Comparison of ENCODE assay signal across 10 cellular contexts in genomic region chr11:10387209-10388083, GRCh38.
A peak's percentile ranks its signal among the peaks of the same experiment; 100 is the strongest.
DNase-seq lines count a peak whose midpoint lies in the region; ATAC-seq and TF ChIP-seq lines count a peak whose summit lies in the region.
"Had no signal": no experiment of that assay in that cellular context is flagged by ENCODE, and none has a peak within 500 bp of the region (broad histone marks: within the 10 kb centered on the region; RNA-seq: fewer than 3 reads in every experiment).

No MANE protein-coding gene starts in this region.

- no peak for TF ChIP-seq POLR2A in body of pancreas (IDR thresholded peaks at IDR 0.05)

- H3K9me3 Mint-ChIP-seq in WTC11, result peaks cover 28% of the 10 kb centered on the region
- no peaks in the 10 kb centered on the region for H3K9me3 Mint-ChIP-seq in activated T-helper 1 cell treated with anti-CD3 and anti-CD28 coated beads, Interleukin-12 subunit alpha, Interleukin-12 subunit beta, Interleukin-2, Interleukin-4 antibody, amounts not matched to agents 30 ng/mL and 10 ng/mL and 1 ng/mL, durations not matched to agents 14 hours and 24 hours and 36 hours

- no peaks in the 10 kb centered on the region for H3K27me3 Mint-ChIP-seq in WTC11 (ENCODE audit: low read depth)
- H3K27me3 Mint-ChIP-seq in activated T-helper 1 cell treated with anti-CD3 and anti-CD28 coated beads, Interleukin-12 subunit alpha, Interleukin-12 subunit beta, Interleukin-2, Interleukin-4 antibody, amounts not matched to agents 30 ng/mL and 10 ng/mL and 1 ng/mL, durations not matched to agents 14 hours and 24 hours and 36 hours (ENCODE audit: insufficient read depth), result peaks cover 15% of the 10 kb centered on the region

- H3K4me1 ChIP-seq in body of pancreas (no peaks in the 10 kb centered on the region), MM.1S (ENCODE audit: low read length) (no peaks in the 10 kb centered on the region)
- H3K4me1 ChIP-seq: spleen had no signal

- WGBS in body of pancreas, 2 donors, result 56 to 64% methylated on average over 15 to 17 of the region's 17 CpGs

- no peak overlapping the region for H3K4me2 ChIP-seq in MM.1S (ENCODE audit: low read depth, low read length)

- H3K36me3 ChIP-seq in body of pancreas (replicated peaks in 1 of 2; ENCODE audit: insufficient read depth in 1 of 2, low read depth in 2 of 2), result no peaks in the 10 kb centered on the region
- H3K36me3 ChIP-seq in MM.1S (replicated peaks; ENCODE audit: insufficient read depth, low read length), result no peaks in the 10 kb centered on the region
- H3K36me3 ChIP-seq: spleen had no signal

- no peak overlapping the region for H3K4me3 Mint-ChIP-seq in WTC11
- no peak overlapping the region for H3K4me3 Mint-ChIP-seq in activated T-helper 1 cell treated with anti-CD3 and anti-CD28 coated beads, Interleukin-12 subunit alpha, Interleukin-12 subunit beta, Interleukin-2, Interleukin-4 antibody, amounts not matched to agents 30 ng/mL and 10 ng/mL and 1 ng/mL, durations not matched to agents 14 hours and 24 hours and 36 hours

- no peaks in the 10 kb centered on the region for H3K9me3 ChIP-seq in body of pancreas
- no peaks in the 10 kb centered on the region for H3K9me3 ChIP-seq in MM.1S (replicated peaks; ENCODE audit: insufficient read depth, low read length)
- H3K9me3 ChIP-seq: spleen had no signal

- intact Hi-C loops in body of pancreas (cut with DNase I), result no loop called here
- intact Hi-C loops in dorsolateral prefrontal cortex (cut with DNase I), result no loop called here
- intact Hi-C loops in activated T-helper 1 cell treated with anti-CD3 and anti-CD28 coated beads, Interleukin-12 subunit alpha, Interleukin-12 subunit beta, Interleukin-2, Interleukin-4 antibody, amounts not matched to agents 30 ng/mL and 10 ng/mL and 1 ng/mL, durations not matched to agents 14 hours and 24 hours and 36 hours (cut with micrococcal nuclease), result no loop called here

- no peaks in the 10 kb centered on the region for H4K20me1 ChIP-seq in MM.1S (ENCODE audit: insufficient read depth, low read length)

- H2AFZ ChIP-seq in MM.1S (ENCODE audit: low read length), result no peak overlapping the region

- ATAC-seq in body of pancreas (peak; percentile 68), WTC11 (no peak)

- no peaks in the 10 kb centered on the region for H3K79me2 ChIP-seq in MM.1S (ENCODE audit: low read length)

- H3K4me3 ChIP-seq in body of pancreas, result no peak overlapping the region
- no peak overlapping the region for H3K4me3 ChIP-seq in dorsolateral prefrontal cortex
- H3K4me3 ChIP-seq in MM.1S (ENCODE audit: low read length), result no peak overlapping the region
- H3K4me3 ChIP-seq: spleen had no signal

- DNase-seq in GM03348 (ENCODE audit: low spot score) (peak; percentile 78), body of pancreas (peak; percentile 15 to 37 (median 29)), left kidney (ENCODE audit: low read depth, low spot score) (peak; percentile 80), smooth muscle cell of the brain vasculature (ENCODE audit: low read depth, low spot score) (peak; percentile 91), dorsolateral prefrontal cortex (no peak), WTC11 (ENCODE audit: low spot score) (no peak), MM.1S (no peak)
- no peak for DNase-seq in activated T-helper 1 cell treated with anti-CD3 and anti-CD28 coated beads, Interleukin-12 subunit alpha, Interleukin-12 subunit beta, Interleukin-2, Interleukin-4 antibody, amounts not matched to agents 30 ng/mL and 10 ng/mL and 1 ng/mL, durations not matched to agents 14 hours and 24 hours and 36 hours (ENCODE audit: low spot score)
- DNase-seq: Kasumi-1, spleen had no signal

- H3K4me1 Mint-ChIP-seq in WTC11, result peaks cover 17% of the 10 kb centered on the region
- no peaks in the 10 kb centered on the region for H3K4me1 Mint-ChIP-seq in activated T-helper 1 cell treated with anti-CD3 and anti-CD28 coated beads, Interleukin-12 subunit alpha, Interleukin-12 subunit beta, Interleukin-2, Interleukin-4 antibody, amounts not matched to agents 30 ng/mL and 10 ng/mL and 1 ng/mL, durations not matched to agents 14 hours and 24 hours and 36 hours (ENCODE audit: low read depth)

- POLR2A ChIA-PET in WTC11 (lab: Charles Lee), result no interaction called here

- no peaks in the 10 kb centered on the region for H3F3A ChIP-seq in MM.1S (ENCODE audit: insufficient read depth, low read length)

- no peak overlapping the region for H3K9ac ChIP-seq in MM.1S (ENCODE audit: low read length)

- no peak overlapping the region for H3K27ac Mint-ChIP-seq in WTC11
- H3K27ac Mint-ChIP-seq in activated T-helper 1 cell treated with anti-CD3 and anti-CD28 coated beads, Interleukin-12 subunit alpha, Interleukin-12 subunit beta, Interleukin-2, Interleukin-4 antibody, amounts not matched to agents 30 ng/mL and 10 ng/mL and 1 ng/mL, durations not matched to agents 14 hours and 24 hours and 36 hours, result no peak overlapping the region

- H3K36me3 Mint-ChIP-seq in WTC11, result peaks cover 10% of the 10 kb centered on the region
- no peaks in the 10 kb centered on the region for H3K36me3 Mint-ChIP-seq in activated T-helper 1 cell treated with anti-CD3 and anti-CD28 coated beads, Interleukin-12 subunit alpha, Interleukin-12 subunit beta, Interleukin-2, Interleukin-4 antibody, amounts not matched to agents 30 ng/mL and 10 ng/mL and 1 ng/mL, durations not matched to agents 14 hours and 24 hours and 36 hours (ENCODE audit: low read depth)

- CTCF ChIA-PET in WTC11 (lab: Charles Lee), result interaction anchor here (0.6 kb wide), 1 partner anchor 61 kb away, joined by 3 read pairs; no protein-coding TSS in a partner anchor

- no peaks in the 10 kb centered on the region for H3K9me2 ChIP-seq in MM.1S (replicated peaks; ENCODE audit: insufficient read depth, low read length)

- H3K27me3 ChIP-seq in body of pancreas, result no peaks in the 10 kb centered on the region
- H3K27me3 ChIP-seq in dorsolateral prefrontal cortex, result peaks cover 0 to 10% (median 0%) of the 10 kb centered on the region in 45 donors
- no peaks in the 10 kb centered on the region for H3K27me3 ChIP-seq in MM.1S (replicated peaks; ENCODE audit: insufficient read depth, low read length)

- H3K27ac ChIP-seq in body of pancreas (peak overlapping the region in 1 of 4 donors; percentile 26), dorsolateral prefrontal cortex (peak overlapping the region in 1 of 59 donors; percentile 9), MM.1S (ENCODE audit: low read length) (no peak overlapping the region)
- H3K27ac ChIP-seq: spleen had no signal

- TF ChIP-seq CTCF in body of pancreas (IDR thresholded peaks at IDR 0.05) (no peak), dorsolateral prefrontal cortex (IDR thresholded peaks at IDR 0.05 in 54 of 56, conservative IDR thresholded peaks at IDR 0.05 in 2 of 56; ENCODE audit: low read depth in 1 of 56, partially characterized antibody in 56 of 56) (no peak), WTC11 (IDR thresholded peaks at IDR 0.05) (no peak), MM.1S (IDR thresholded peaks at IDR 0.05; ENCODE audit: low read length) (no peak)

TF ChIP-seq in WTC11, 78 proteins besides CTCF, POLR2A, EP300 and RAD21 (continues in another document):
- TF ChIP-seq MLX (CRISPR knock-in tag; IDR thresholded peaks at IDR 0.05) (no peak), ZBTB21 (CRISPR knock-in tag; IDR thresholded peaks at IDR 0.05; ENCODE audit: borderline replicate concordance) (no peak), ATF2 (CRISPR knock-in tag; IDR thresholded peaks at IDR 0.05; ENCODE audit: borderline replicate concordance, low read depth) (no peak), ZNF671 (CRISPR knock-in tag; IDR thresholded peaks at IDR 0.05) (no peak), ATF1 (CRISPR knock-in tag; IDR thresholded peaks at IDR 0.05) (no peak), FOXP1 (CRISPR knock-in tag; IDR thresholded peaks at IDR 0.05; ENCODE audit: borderline replicate concordance) (no peak), ZNF281 (CRISPR knock-in tag; IDR thresholded peaks at IDR 0.05) (no peak), NFE2L1 (CRISPR knock-in tag; IDR thresholded peaks at IDR 0.05) (no peak), NR1H2 (CRISPR knock-in tag; IDR thresholded peaks at IDR 0.05) (no peak), ZNF232 (CRISPR knock-in tag; IDR thresholded peaks at IDR 0.05) (no peak)

Comparison
In these comparisons a context has a peak if more than half of its experiments do, and no peak if none do; other contexts are left out.
1. DNase-seq: peak in GM03348 (single experiment), body of pancreas (4 of 4), left kidney (single experiment) and smooth muscle cell of the brain vasculature (single experiment); none in dorsolateral prefrontal cortex (0 of 10), WTC11 (single experiment), activated T-helper 1 cell treated with anti-CD3 and anti-CD28 coated beads, Interleukin-12 subunit alpha, Interleukin-12 subunit beta, Interleukin-2, Interleukin-4 antibody, amounts not matched to agents 30 ng/mL and 10 ng/mL and 1 ng/mL, durations not matched to agents 14 hours and 24 hours and 36 hours (single experiment) and MM.1S (single experiment).